ENCODE assay signal across 6 cellular contexts in genomic region chrX:101407167-101407747, GRCh38.
DNase-seq lines count a peak whose midpoint lies in the region; ATAC-seq and TF ChIP-seq lines count a peak whose summit lies in the region.

No MANE protein-coding gene starts in this region.

- H3K4me3 ChIP-seq in GM12865 (ENCODE audit: low read depth, low read length), result peak overlapping the region; percentile 67
- H3K4me3 ChIP-seq in RWPE2 (ENCODE audit: severe bottlenecking), result peak overlapping the region; percentile 51
- H3K4me3 ChIP-seq in iPS DF 6.9 (ENCODE audit: low read length), result peak overlapping the region; percentile 51; the same call in 1 of the 2 replicates

- WGBS in iPS DF 6.9 (ENCODE audit: insufficient coverage, insufficient read length), result no CpG with 5 or more reads among the region's 15 CpGs

- 0 out of 3 replicates have a peak, but pooled peaks have one; percentile 5 for ATAC-seq in RWPE2 (ENCODE audit: low read depth)
- ATAC-seq in GM21423 (IDR thresholded peaks at IDR 0.05; ENCODE audit: unreplicated experiment), result no peak

- H3K27me3 ChIP-seq in RWPE2 (ENCODE audit: insufficient read depth, poor library complexity, severe bottlenecking) (no peaks in the 10 kb centered on the region), iPS DF 6.9 (ENCODE audit: control insufficient read depth, insufficient read depth, low read length) (no peaks in the 10 kb centered on the region)

- H3K27ac ChIP-seq in RWPE2 (ENCODE audit: poor library complexity, severe bottlenecking) (peak overlapping the region; percentile 65), iPS DF 6.9 (ENCODE audit: low read length) (no peak overlapping the region)

- H3K4me1 ChIP-seq in RWPE2 (ENCODE audit: insufficient read depth, poor library complexity, severe bottlenecking) (no peaks in the 10 kb centered on the region), iPS DF 6.9 (ENCODE audit: control insufficient read depth, insufficient read depth, low read length) (no peaks in the 10 kb centered on the region)

- no peak for DNase-seq in GM12865 (ENCODE audit: low read depth)
- DNase-seq in RWPE2 (ENCODE audit: low spot score), result no peak
- no peak for DNase-seq in iPS DF 6.9 (ENCODE audit: low read depth, low spot score)
- no peak for DNase-seq in AG08396 (ENCODE audit: low spot score)
- no peak for DNase-seq in inferior parietal cortex (ENCODE audit: extremely low spot score)

- TF ChIP-seq CTCF in GM12865 (IDR thresholded peaks at IDR 0.05; ENCODE audit: insufficient read depth, low read depth, low read length, missing control alignments) (no peak), RWPE2 (IDR thresholded peaks at IDR 0.05; ENCODE audit: poor library complexity, severe bottlenecking) (no peak)

- H3K9me3 ChIP-seq in RWPE2 (ENCODE audit: severe bottlenecking), result no peaks in the 10 kb centered on the region
- no peaks in the 10 kb centered on the region for H3K9me3 ChIP-seq in iPS DF 6.9 (ENCODE audit: control insufficient read depth, insufficient read depth, low read length)

- peaks cover 5% of the 10 kb centered on the region for H3K36me3 ChIP-seq in RWPE2 (ENCODE audit: low read depth)
- H3K36me3 ChIP-seq in iPS DF 6.9 (ENCODE audit: control insufficient read depth, insufficient read depth, low read length), result peaks cover 5% of the 10 kb centered on the region; the same call in 1 of the 2 replicates
